In genomic region chr1:70819231-70819630, GRCh38 we compare ENCODE assay signal across 16 cellular contexts.
DNase-seq lines count a peak whose midpoint lies in the region; ATAC-seq, FAIRE-seq and TF ChIP-seq lines count a peak whose summit lies in the region.
"Had no signal": no experiment of that assay in that cellular context is flagged by ENCODE, and none has a peak within 500 bp of the region (broad histone marks: within the 10 kb centered on the region; RNA-seq: fewer than 3 reads in every experiment).

No MANE protein-coding gene starts in this region.

- no peaks in the 10 kb centered on the region for H3K4me1 ChIP-seq in right cardiac atrium (ENCODE audit: control insufficient read depth, insufficient read depth, low read length)
- H3K4me1 ChIP-seq in SK-N-SH (ENCODE audit: control insufficient read depth in 1 of 2, insufficient read depth in 2 of 2, low read depth in 1 of 2, low read length in 1 of 2): peaks cover 0 to 29% of the 10 kb centered on the region in 2 experiments; a peak in 2 of 4 replicates
- H3K4me1 ChIP-seq: HAP-1 had no signal

- H3K9ac ChIP-seq in SK-N-SH: no peak overlapping the region
- H3K9ac ChIP-seq: BLaER1 treated with 17β-estradiol and CSF1 and Interleukin-3, amounts not matched to agents 10 nM and 100 nM had no signal

- CTCF ChIA-PET in SK-N-SH (lab: Yijun Ruan, JAX): no interaction called here

- peak; percentile 85 for ATAC-seq in Right ventricle myocardium superior (ENCODE audit: poor library complexity)
- no peak for ATAC-seq in right cardiac atrium
- ATAC-seq: CD8-positive, alpha-beta T cell; GM12878; HepG2 had no signal

- H3K27me3 ChIP-seq in right cardiac atrium (ENCODE audit: control insufficient read depth, insufficient read depth) (no peaks in the 10 kb centered on the region), SK-N-SH (ENCODE audit: insufficient read depth) (no peaks in the 10 kb centered on the region)
- H3K27me3 ChIP-seq: BLaER1 treated with 17β-estradiol and CSF1 and Interleukin-3, amounts not matched to agents 10 nM and 100 nM had no signal

- H3K79me2 ChIP-seq in SK-N-SH (ENCODE audit: insufficient read depth): no peaks in the 10 kb centered on the region

- no peaks in the 10 kb centered on the region for H3K9me2 ChIP-seq in SK-N-SH

- H2AFZ ChIP-seq in SK-N-SH (ENCODE audit: low read depth): no peak overlapping the region

- no peaks in the 10 kb centered on the region for H3K36me3 ChIP-seq in SK-N-SH (replicated peaks in 1 of 2; ENCODE audit: control insufficient read depth in 1 of 2, insufficient read depth in 2 of 2, low read length in 1 of 2)
- H3K36me3 ChIP-seq: BLaER1 treated with 17β-estradiol and CSF1 and Interleukin-3, amounts not matched to agents 10 nM and 100 nM; HAP-1 had no signal

- DNase-seq in Right ventricle myocardium superior: no peak
- no peak for DNase-seq in right cardiac atrium
- DNase-seq in SK-N-SH: no peak
- DNase-seq in DMS53 (lab: John Stamatoyannopoulos, UW): no peak
- DNase-seq in H4 (ENCODE audit: low spot score): no peak
- DNase-seq in NCI-H1694 (lab: John Stamatoyannopoulos, UW): no peak
- DNase-seq: 8988T; Calu3; CD8-positive, alpha-beta T cell; DND-41 had no signal

- H3K4me2 ChIP-seq in SK-N-SH: 0 out of 2 replicates have a peak overlapping the region, but pooled peaks have one; percentile 39

- peak; percentile 21 for FAIRE-seq in islet of Langerhans (lab: Jason Lieb, UNC)
- FAIRE-seq: GM12878, H1, HepG2 had no signal

- no peak for TF ChIP-seq RAD21 in SK-N-SH (IDR thresholded peaks at IDR 0.05; ENCODE audit: low read length)

- H4K20me1 ChIP-seq in SK-N-SH (ENCODE audit: insufficient read depth): no peaks in the 10 kb centered on the region
- H4K20me1 ChIP-seq: BLaER1 treated with 17β-estradiol and CSF1 and Interleukin-3, amounts not matched to agents 10 nM and 100 nM had no signal

- TF ChIP-seq EP300 in SK-N-SH (IDR thresholded peaks at IDR 0.05; ENCODE audit: borderline replicate concordance in 1 of 2, low read depth in 1 of 2, low read length in 1 of 2): no peak

- H3K27ac ChIP-seq in right cardiac atrium (ENCODE audit: low read length): no peak overlapping the region
- H3K27ac ChIP-seq in SK-N-SH (ENCODE audit: low read depth in 2 of 2, low read length in 1 of 2): peak overlapping the region in 1 of 2 experiments; percentile 75; a peak in 2 of 4 replicates
- H3K27ac ChIP-seq: BLaER1 treated with 17β-estradiol and CSF1 and Interleukin-3, amounts not matched to agents 10 nM and 100 nM had no signal

- intact Hi-C loops in Right ventricle myocardium superior (cut with DNase I) (no loop called here), right cardiac atrium (cut with DNase I) (no loop called here)

- WGBS in right cardiac atrium: 27% methylated on average over 2 of the region's 2 CpGs
- 66% methylated on average over 2 of the region's 2 CpGs for WGBS in SK-N-SH (ENCODE audit: low lambda C conversion rate)

- TF ChIP-seq CTCF in SK-N-SH (IDR thresholded peaks at IDR 0.05): no peak

- POLR2A ChIA-PET in SK-N-SH (lab: Yijun Ruan, JAX): no interaction called here

- H3K4me3 ChIP-seq in right cardiac atrium (ENCODE audit: low read length) (no peak overlapping the region), SK-N-SH (ENCODE audit: low read depth in 2 of 2, low read length in 1 of 2) (no peak overlapping the region)
- H3K4me3 ChIP-seq: BLaER1 treated with 17β-estradiol and CSF1 and Interleukin-3, amounts not matched to agents 10 nM and 100 nM; GM12878; HAP-1 had no signal

- H3K9me3 ChIP-seq in right cardiac atrium (ENCODE audit: control insufficient read depth, low read length) (no peaks in the 10 kb centered on the region), SK-N-SH (no peaks in the 10 kb centered on the region)
- H3K9me3 ChIP-seq: BLaER1 treated with 17β-estradiol and CSF1 and Interleukin-3, amounts not matched to agents 10 nM and 100 nM; HAP-1 had no signal

- peaks cover 22% of the 10 kb centered on the region for H3F3A ChIP-seq in SK-N-SH (replicated peaks; ENCODE audit: insufficient read depth)

TF ChIP-seq in SK-N-SH, 30 proteins besides CTCF, POLR2A, EP300 and RAD21:
- TF ChIP-seq POLR2AphosphoS5 (IDR thresholded peaks at IDR 0.05; ENCODE audit: low read depth, low read length): no peak
- TF ChIP-seq RCOR1 (IDR thresholded peaks at IDR 0.05; ENCODE audit: low read length): no peak
- no peak for TF ChIP-seq SMC3 (IDR thresholded peaks at IDR 0.05; ENCODE audit: low read depth, low read length)
